1 cellular context compared by ENCODE assay signal in the genomic region with DNA sequence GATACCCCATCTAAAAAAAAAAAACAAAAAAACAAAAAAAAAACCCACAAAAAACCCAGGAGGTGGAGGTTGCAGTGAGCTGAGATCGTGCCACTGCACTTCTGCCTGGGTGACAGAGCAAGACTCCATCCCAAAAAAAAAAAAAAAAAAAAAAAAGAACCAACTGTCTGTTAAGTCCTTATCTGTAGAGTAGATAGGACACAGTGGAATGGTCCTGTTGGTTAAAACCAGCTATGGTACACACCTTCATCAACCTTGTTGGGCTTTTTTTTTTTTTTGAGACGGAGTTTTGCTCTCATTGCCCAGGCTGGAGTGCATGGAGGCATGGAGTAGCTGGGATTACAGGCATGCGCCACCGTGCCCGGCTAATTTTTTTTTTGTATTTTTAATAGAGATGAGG.
TF ChIP-seq lines count a peak whose summit lies in the region.

No MANE protein-coding gene starts in this region.

TF ChIP-seq in A549, 52 proteins besides CTCF, POLR2A, EP300 and RAD21 (continued from another document):
- TF ChIP-seq, protein P1, sequence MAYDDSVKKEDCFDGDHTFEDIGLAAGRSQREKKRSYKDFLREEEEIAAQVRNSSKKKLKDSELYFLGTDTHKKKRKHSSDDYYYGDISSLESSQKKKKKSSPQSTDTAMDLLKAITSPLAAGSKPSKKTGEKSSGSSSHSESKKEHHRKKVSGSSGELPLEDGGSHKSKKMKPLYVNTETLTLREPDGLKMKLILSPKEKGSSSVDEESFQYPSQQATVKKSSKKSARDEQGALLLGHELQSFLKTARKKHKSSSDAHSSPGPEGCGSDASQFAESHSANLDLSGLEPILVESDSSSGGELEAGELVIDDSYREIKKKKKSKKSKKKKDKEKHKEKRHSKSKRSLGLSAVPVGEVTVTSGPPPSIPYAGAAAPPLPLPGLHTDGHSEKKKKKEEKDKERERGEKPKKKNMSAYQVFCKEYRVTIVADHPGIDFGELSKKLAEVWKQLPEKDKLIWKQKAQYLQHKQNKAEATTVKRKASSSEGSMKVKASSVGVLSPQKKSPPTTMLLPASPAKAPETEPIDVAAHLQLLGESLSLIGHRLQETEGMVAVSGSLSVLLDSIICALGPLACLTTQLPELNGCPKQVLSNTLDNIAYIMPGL (CRISPR knock-in tag; IDR thresholded peaks at IDR 0.05; ENCODE audit: borderline replicate concordance): no peak
- TF ChIP-seq, protein P2, sequence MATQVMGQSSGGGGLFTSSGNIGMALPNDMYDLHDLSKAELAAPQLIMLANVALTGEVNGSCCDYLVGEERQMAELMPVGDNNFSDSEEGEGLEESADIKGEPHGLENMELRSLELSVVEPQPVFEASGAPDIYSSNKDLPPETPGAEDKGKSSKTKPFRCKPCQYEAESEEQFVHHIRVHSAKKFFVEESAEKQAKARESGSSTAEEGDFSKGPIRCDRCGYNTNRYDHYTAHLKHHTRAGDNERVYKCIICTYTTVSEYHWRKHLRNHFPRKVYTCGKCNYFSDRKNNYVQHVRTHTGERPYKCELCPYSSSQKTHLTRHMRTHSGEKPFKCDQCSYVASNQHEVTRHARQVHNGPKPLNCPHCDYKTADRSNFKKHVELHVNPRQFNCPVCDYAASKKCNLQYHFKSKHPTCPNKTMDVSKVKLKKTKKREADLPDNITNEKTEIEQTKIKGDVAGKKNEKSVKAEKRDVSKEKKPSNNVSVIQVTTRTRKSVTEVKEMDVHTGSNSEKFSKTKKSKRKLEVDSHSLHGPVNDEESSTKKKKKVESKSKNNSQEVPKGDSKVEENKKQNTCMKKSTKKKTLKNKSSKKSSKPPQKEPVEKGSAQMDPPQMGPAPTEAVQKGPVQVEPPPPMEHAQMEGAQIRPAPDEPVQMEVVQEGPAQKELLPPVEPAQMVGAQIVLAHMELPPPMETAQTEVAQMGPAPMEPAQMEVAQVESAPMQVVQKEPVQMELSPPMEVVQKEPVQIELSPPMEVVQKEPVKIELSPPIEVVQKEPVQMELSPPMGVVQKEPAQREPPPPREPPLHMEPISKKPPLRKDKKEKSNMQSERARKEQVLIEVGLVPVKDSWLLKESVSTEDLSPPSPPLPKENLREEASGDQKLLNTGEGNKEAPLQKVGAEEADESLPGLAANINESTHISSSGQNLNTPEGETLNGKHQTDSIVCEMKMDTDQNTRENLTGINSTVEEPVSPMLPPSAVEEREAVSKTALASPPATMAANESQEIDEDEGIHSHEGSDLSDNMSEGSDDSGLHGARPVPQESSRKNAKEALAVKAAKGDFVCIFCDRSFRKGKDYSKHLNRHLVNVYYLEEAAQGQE (IDR thresholded peaks at IDR 0.05): no peak
- no peak for TF ChIP-seq FOSB (CRISPR knock-in tag; IDR thresholded peaks at IDR 0.05)
- TF ChIP-seq, protein P3, sequence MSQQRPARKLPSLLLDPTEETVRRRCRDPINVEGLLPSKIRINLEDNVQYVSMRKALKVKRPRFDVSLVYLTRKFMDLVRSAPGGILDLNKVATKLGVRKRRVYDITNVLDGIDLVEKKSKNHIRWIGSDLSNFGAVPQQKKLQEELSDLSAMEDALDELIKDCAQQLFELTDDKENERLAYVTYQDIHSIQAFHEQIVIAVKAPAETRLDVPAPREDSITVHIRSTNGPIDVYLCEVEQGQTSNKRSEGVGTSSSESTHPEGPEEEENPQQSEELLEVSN (IDR thresholded peaks at IDR 0.05; ENCODE audit: borderline replicate concordance, low read depth): no peak
- no peak for TF ChIP-seq CBX8 (IDR thresholded peaks at IDR 0.05)
- no peak for TF ChIP-seq ESRRA (IDR thresholded peaks at IDR 0.05; ENCODE audit: borderline replicate concordance, low read length)
TF ChIP-seq in A549: peak in this region for 0.
